ENCODE assay signal across 1 cellular context in genomic region chr21:42248783-42249597, GRCh38.
TF ChIP-seq lines count a peak whose summit lies in the region.

No MANE protein-coding gene starts in this region.

TF ChIP-seq in HepG2, 621 proteins besides CTCF, POLR2A, EP300 and RAD21 (continued from another document):
- TF ChIP-seq MLXIP (CRISPR knock-in tag; IDR thresholded peaks at IDR 0.05; ENCODE audit: borderline replicate concordance) (no peak), SNRNP70 (IDR thresholded peaks at IDR 0.05; ENCODE audit: low read depth, low read length) (no peak), ISL2 (CRISPR knock-in tag; IDR thresholded peaks at IDR 0.05) (no peak)
